9 cellular contexts compared by ENCODE assay signal in genomic region chr2:186695081-186695756, GRCh38. TPM values are rescaled to one million over a fixed set of nuclear protein-coding genes. Genes with fewer than 3 reads are reported as not detected.
DNase-seq lines count a peak whose midpoint lies in the region; ATAC-seq and TF ChIP-seq lines count a peak whose summit lies in the region.
"Had no signal": no experiment of that assay in that cellular context is flagged by ENCODE, and none has a peak within 500 bp of the region (broad histone marks: within the 10 kb centered on the region; RNA-seq: fewer than 3 reads in every experiment).

No MANE protein-coding gene starts in this region.

- no peaks in the 10 kb centered on the region for H3K36me3 ChIP-seq in ascending aorta
- H3K36me3 ChIP-seq in aorta (ENCODE audit: control insufficient read depth in 1 of 2, insufficient read depth in 2 of 2, low read length in 1 of 2) = no peaks in the 10 kb centered on the region

- H3K27me3 ChIP-seq in ascending aorta (no peaks in the 10 kb centered on the region), layer of hippocampus (ENCODE audit: control insufficient read depth, insufficient read depth, low read length) (no peaks in the 10 kb centered on the region), aorta (ENCODE audit: control insufficient read depth in 1 of 2, insufficient read depth in 2 of 2, low read length in 1 of 2) (no peaks in the 10 kb centered on the region)

- intact Hi-C loops in ascending aorta (cut with DNase I) = no loop called here
- intact Hi-C loops in aorta (cut with DNase I) = no loop called here

- WGBS in aorta, 2 donors = 27 to 28% methylated on average over 9 of the region's 9 CpGs

- H3K4me1 ChIP-seq in ascending aorta = peaks cover 0 to 3% of the 10 kb centered on the region in 2 donors
- no peaks in the 10 kb centered on the region for H3K4me1 ChIP-seq in aorta (ENCODE audit: control insufficient read depth in 1 of 2, insufficient read depth in 2 of 2, low read length in 2 of 2)

- ATAC-seq in aorta (ENCODE audit: low FRiP score) = peak; percentile 43
- no peak for ATAC-seq in HG03442 (IDR thresholded peaks at IDR 0.05; ENCODE audit: unreplicated experiment)
- ATAC-seq in GM21447 (IDR thresholded peaks at IDR 0.05; ENCODE audit: unreplicated experiment) = no peak

- H3K27ac ChIP-seq in ascending aorta (peak overlapping the region in 1 of 2 donors; percentile 60), layer of hippocampus (ENCODE audit: low read depth, low read length) (peak overlapping the region; percentile 24), aorta (ENCODE audit: low read depth in 1 of 2, low read length in 2 of 2) (no peak overlapping the region)
- H3K27ac ChIP-seq: epithelial cell of prostate had no signal

- H3K9me3 ChIP-seq in ascending aorta (no peaks in the 10 kb centered on the region), aorta (ENCODE audit: control insufficient read depth, low read length) (no peaks in the 10 kb centered on the region)

- peak overlapping the region; percentile 81 for H3K4me3 ChIP-seq in AG10803 (ENCODE audit: low read length)
- H3K4me3 ChIP-seq in ascending aorta = peak overlapping the region; percentile 79 to 84
- H3K4me3 ChIP-seq in aorta (ENCODE audit: low read length in 2 of 2) = peak overlapping the region in 1 of 2 donors; percentile 5

- DNase-seq in AG10803 (ENCODE audit: low read depth) (peak; percentile 69), HT1080 (ENCODE audit: low read depth) (peak; percentile 28), ascending aorta (ENCODE audit: low spot score in 2 of 2) (no peak), aorta (no peak), KG1 (lab: John Stamatoyannopoulos, UW) (no peak)

- TF ChIP-seq CTCF in AG10803 (conservative IDR thresholded peaks at IDR 0.05; ENCODE audit: low read length) = no peak
- no peak for TF ChIP-seq CTCF in ascending aorta (IDR thresholded peaks at IDR 0.05)

RNA-seq across cellular contexts. Expression of gene FAM171B, which starts 1.4 kb away (rescaled TPM):
- 6.9 and 8.5 TPM in 2 replicates for total RNA-seq in HT1080 (2014; rRNA removed; shearing (Covaris generic))
- 3.8 and 5.2 TPM in 2 replicates for polyA plus RNA-seq in HT1080 (2015; cell fraction: cytosol; rRNA removed)
- polyA plus RNA-seq in HT1080 (2015; cell fraction: nucleus; rRNA removed) = 3.6 and 3.7 TPM in 2 replicates
- total RNA-seq in ascending aorta (4.7 TPM), aorta (10 to 100 TPM in 1 of 2 donors, 1 to 10 TPM in 1; 4.2 to 13.1 TPM)
- polyA plus RNA-seq in aorta = under 1 TPM; 0.50 to 0.51 TPM

Comparison
In these comparisons a context has a peak if more than half of its experiments do, and no peak if none do; other contexts are left out.
1. DNase-seq: peak in AG10803 (single experiment) and HT1080 (single experiment); none in ascending aorta (0 of 2), aorta (0 of 2) and KG1 (single experiment).